Comparison of ENCODE assay signal across 33 cellular contexts in the genomic region with DNA sequence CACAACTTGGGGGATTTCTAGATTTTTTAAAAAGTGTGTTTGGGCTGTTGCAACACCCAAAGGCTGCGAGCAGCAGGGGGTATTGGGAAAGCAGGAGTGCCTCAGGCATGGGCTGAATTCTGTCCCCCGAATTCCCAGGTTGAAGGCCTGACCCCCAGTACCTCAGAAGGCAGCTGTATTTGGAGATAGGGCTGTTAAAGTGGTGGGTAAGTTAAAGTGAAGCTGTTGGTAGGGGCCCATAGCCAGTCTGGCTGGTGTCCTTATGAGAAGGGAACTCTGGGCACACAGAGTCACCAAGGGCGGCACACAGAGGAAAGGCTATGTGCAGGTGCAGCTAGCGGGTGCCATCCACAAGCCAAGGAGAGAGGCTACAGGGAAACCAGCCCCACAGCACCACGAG.
DNase-seq lines count a peak whose midpoint lies in the region; ATAC-seq and TF ChIP-seq lines count a peak whose summit lies in the region.
"Had no signal": no experiment of that assay in that cellular context is flagged by ENCODE, and none has a peak within 500 bp of the region (broad histone marks: within the 10 kb centered on the region; RNA-seq: fewer than 3 reads in every experiment).

No MANE protein-coding gene starts in this region.

- TF ChIP-seq EP300 in esophagus muscularis mucosa (IDR thresholded peaks at IDR 0.05) = no peak

- H3K4me3 ChIP-seq in Karpas-422 (ENCODE audit: low read length) (no peak overlapping the region), esophagus muscularis mucosa (no peak overlapping the region), hepatocyte (no peak overlapping the region)
- H3K4me3 ChIP-seq: A549; BLaER1; BLaER1 treated with 17β-estradiol and CSF1 and Interleukin-3, amounts not matched to agents 10 nM and 100 nM had no signal

- H3K4me2 ChIP-seq in Karpas-422 (ENCODE audit: low read depth, low read length, poor library complexity, severe bottlenecking) (peak overlapping the region; percentile 50), hepatocyte (no peak overlapping the region)
- H3K4me2 ChIP-seq: A549; BLaER1; BLaER1 treated with 17β-estradiol and CSF1 and Interleukin-3, amounts not matched to agents 10 nM and 100 nM had no signal

- H3K9me2 ChIP-seq in Karpas-422 (replicated peaks; ENCODE audit: insufficient read depth, low read length) (no peaks in the 10 kb centered on the region), hepatocyte (replicated peaks; ENCODE audit: insufficient read depth) (no peaks in the 10 kb centered on the region)

- no peaks in the 10 kb centered on the region for H3K9me3 Mint-ChIP-seq in stimulated activated effector memory CD8-positive, alpha-beta T cell treated with anti-CD3 and anti-CD28 coated beads, Interleukin-12 subunit alpha, Interleukin-12 subunit beta, amount 100 ng/mL, for 72 hours
- no peaks in the 10 kb centered on the region for H3K9me3 Mint-ChIP-seq in activated T-helper 1 cell treated with anti-CD3 and anti-CD28 coated beads, Interleukin-12 subunit alpha, Interleukin-12 subunit beta, Interleukin-2, Interleukin-4 antibody, amounts not matched to agents 30 ng/mL and 10 ng/mL and 1 ng/mL, durations not matched to agents 14 hours and 24 hours and 36 hours
- H3K9me3 Mint-ChIP-seq: CD8-positive, alpha-beta memory T cell; CD8-positive, alpha-beta T cell had no signal

- no peaks in the 10 kb centered on the region for H3K36me3 ChIP-seq in Karpas-422 (ENCODE audit: insufficient read depth, low read length)
- H3K36me3 ChIP-seq in esophagus muscularis mucosa = no peaks in the 10 kb centered on the region
- H3K36me3 ChIP-seq in hepatocyte (replicated peaks; ENCODE audit: insufficient read depth, low read depth) = no peaks in the 10 kb centered on the region
- H3K36me3 ChIP-seq: BE2C; BLaER1; BLaER1 treated with 17β-estradiol and CSF1 and Interleukin-3, amounts not matched to agents 10 nM and 100 nM had no signal

- H3K4me1 Mint-ChIP-seq in stimulated activated effector memory CD8-positive, alpha-beta T cell treated with anti-CD3 and anti-CD28 coated beads, Interleukin-12 subunit alpha, Interleukin-12 subunit beta, amount 100 ng/mL, for 72 hours = no peaks in the 10 kb centered on the region
- no peaks in the 10 kb centered on the region for H3K4me1 Mint-ChIP-seq in activated T-helper 1 cell treated with anti-CD3 and anti-CD28 coated beads, Interleukin-12 subunit alpha, Interleukin-12 subunit beta, Interleukin-2, Interleukin-4 antibody, amounts not matched to agents 30 ng/mL and 10 ng/mL and 1 ng/mL, durations not matched to agents 14 hours and 24 hours and 36 hours (ENCODE audit: low read depth)
- H3K4me1 Mint-ChIP-seq: B cell; CD14-positive monocyte; CD4-positive, alpha-beta memory T cell; CD4-positive, CD25-positive, alpha-beta regulatory T cell; CD8-positive, alpha-beta memory T cell had no signal

- H3K9me3 ChIP-seq in Karpas-422 (ENCODE audit: low read length) (no peaks in the 10 kb centered on the region), esophagus muscularis mucosa (peaks cover 0 to 8% (median 0%) of the 10 kb centered on the region in 4 donors), hepatocyte (ENCODE audit: low read depth) (no peaks in the 10 kb centered on the region)
- H3K9me3 ChIP-seq: A549, BE2C, BLaER1, Caco-2 had no signal

- intact Hi-C loops in esophagus muscularis mucosa (cut with DNase I) = no loop called here
- intact Hi-C loops in activated T-helper 1 cell treated with anti-CD3 and anti-CD28 coated beads, Interleukin-12 subunit alpha, Interleukin-12 subunit beta, Interleukin-2, Interleukin-4 antibody, amounts not matched to agents 30 ng/mL and 10 ng/mL and 1 ng/mL, durations not matched to agents 14 hours and 24 hours and 36 hours (cut with micrococcal nuclease) = no loop called here

- no peaks in the 10 kb centered on the region for H3K79me2 ChIP-seq in Karpas-422 (ENCODE audit: low read length)
- no peaks in the 10 kb centered on the region for H3K79me2 ChIP-seq in hepatocyte

- H3K4me3 Mint-ChIP-seq in stimulated activated effector memory CD8-positive, alpha-beta T cell treated with anti-CD3 and anti-CD28 coated beads, Interleukin-12 subunit alpha, Interleukin-12 subunit beta, amount 100 ng/mL, for 72 hours = no peak overlapping the region
- no peak overlapping the region for H3K4me3 Mint-ChIP-seq in activated T-helper 1 cell treated with anti-CD3 and anti-CD28 coated beads, Interleukin-12 subunit alpha, Interleukin-12 subunit beta, Interleukin-2, Interleukin-4 antibody, amounts not matched to agents 30 ng/mL and 10 ng/mL and 1 ng/mL, durations not matched to agents 14 hours and 24 hours and 36 hours
- H3K4me3 Mint-ChIP-seq: B cell; CD14-positive monocyte; CD4-positive, alpha-beta memory T cell; CD4-positive, alpha-beta T cell; CD4-positive, CD25-positive, alpha-beta regulatory T cell; CD8-positive, alpha-beta memory T cell; CD8-positive, alpha-beta T cell had no signal

- no peaks in the 10 kb centered on the region for H4K20me1 ChIP-seq in Karpas-422 (ENCODE audit: insufficient read depth, low read depth, low read length)
- H4K20me1 ChIP-seq in hepatocyte (ENCODE audit: insufficient read depth, poor library complexity, severe bottlenecking) = no peaks in the 10 kb centered on the region
- H4K20me1 ChIP-seq: BLaER1; BLaER1 treated with 17β-estradiol and CSF1 and Interleukin-3, amounts not matched to agents 10 nM and 100 nM had no signal

- H3K27ac ChIP-seq in Karpas-422 (ENCODE audit: low read length) = no peak overlapping the region
- no peak overlapping the region for H3K27ac ChIP-seq in esophagus muscularis mucosa (replicated peaks in 1 of 4)
- no peak overlapping the region for H3K27ac ChIP-seq in hepatocyte
- H3K27ac ChIP-seq: 22Rv1; A549; BLaER1; BLaER1 treated with 17β-estradiol and CSF1 and Interleukin-3, amounts not matched to agents 10 nM and 100 nM; C4-2B had no signal

- H3K36me3 Mint-ChIP-seq in stimulated activated effector memory CD8-positive, alpha-beta T cell treated with anti-CD3 and anti-CD28 coated beads, Interleukin-12 subunit alpha, Interleukin-12 subunit beta, amount 100 ng/mL, for 72 hours = no peaks in the 10 kb centered on the region
- H3K36me3 Mint-ChIP-seq in activated T-helper 1 cell treated with anti-CD3 and anti-CD28 coated beads, Interleukin-12 subunit alpha, Interleukin-12 subunit beta, Interleukin-2, Interleukin-4 antibody, amounts not matched to agents 30 ng/mL and 10 ng/mL and 1 ng/mL, durations not matched to agents 14 hours and 24 hours and 36 hours (ENCODE audit: low read depth) = no peaks in the 10 kb centered on the region
- H3K36me3 Mint-ChIP-seq: CD14-positive monocyte; CD4-positive, alpha-beta memory T cell; CD4-positive, CD25-positive, alpha-beta regulatory T cell; CD8-positive, alpha-beta memory T cell; CD8-positive, alpha-beta T cell had no signal

- no peak for TF ChIP-seq POLR2A in esophagus muscularis mucosa (IDR thresholded peaks at IDR 0.05; ENCODE audit: low read depth)

- no peak overlapping the region for H3K9ac ChIP-seq in Karpas-422 (ENCODE audit: low read length)
- H3K9ac ChIP-seq: BLaER1; BLaER1 treated with 17β-estradiol and CSF1 and Interleukin-3, amounts not matched to agents 10 nM and 100 nM had no signal

- DNase-seq in Karpas-422 (peak; percentile 49), esophagus muscularis mucosa (ENCODE audit: extremely low spot score) (peak; percentile 92), hepatocyte (ENCODE audit: low spot score) (no peak), NCI-H1694 treated with DMSO at 0.1 percent for 48 hours (lab: John Stamatoyannopoulos, UW) (no peak)
- DNase-seq in stimulated activated effector memory CD8-positive, alpha-beta T cell treated with anti-CD3 and anti-CD28 coated beads, Interleukin-12 subunit alpha, Interleukin-12 subunit beta, amount 100 ng/mL, for 72 hours (ENCODE audit: low spot score in 2 of 2) = no peak
- no peak for DNase-seq in activated T-helper 1 cell treated with anti-CD3 and anti-CD28 coated beads, Interleukin-12 subunit alpha, Interleukin-12 subunit beta, Interleukin-2, Interleukin-4 antibody, amounts not matched to agents 30 ng/mL and 10 ng/mL and 1 ng/mL, durations not matched to agents 14 hours and 24 hours and 36 hours (ENCODE audit: low spot score)
- DNase-seq: 8988T; ACHN; AML-193; BE2C; C1 segment of cervical spinal cord; Caco-2; Calu3; CD4-positive, alpha-beta memory T cell; CD4-positive, alpha-beta T cell; CD4-positive, CD25-positive, alpha-beta regulatory T cell; CD8-positive, alpha-beta memory T cell; CD8-positive, alpha-beta T cell; COR-L47; DMS 273 treated with DMSO at 0.1 percent for 48 hours; DMS153; DMS53; DMS79; DMS79 treated with DMSO at 0.1 percent for 48 hours; DND-41; EL had no signal

- WGBS in esophagus muscularis mucosa = 78% methylated on average over 5 of the region's 5 CpGs
- WGBS in hepatocyte (ENCODE audit: low lambda C conversion rate, missing lambda C conversion rate) = 84% methylated on average over 5 of the region's 5 CpGs

- TF ChIP-seq CTCF in esophagus muscularis mucosa (IDR thresholded peaks at IDR 0.05) = no peak
- no peak for TF ChIP-seq CTCF in hepatocyte (IDR thresholded peaks at IDR 0.05; ENCODE audit: poor library complexity)

- H3K27me3 Mint-ChIP-seq in activated T-helper 1 cell treated with anti-CD3 and anti-CD28 coated beads, Interleukin-12 subunit alpha, Interleukin-12 subunit beta, Interleukin-2, Interleukin-4 antibody, amounts not matched to agents 30 ng/mL and 10 ng/mL and 1 ng/mL, durations not matched to agents 14 hours and 24 hours and 36 hours (ENCODE audit: insufficient read depth) = no peaks in the 10 kb centered on the region
- H3K27me3 Mint-ChIP-seq: B cell; CD4-positive, CD25-positive, alpha-beta regulatory T cell; CD8-positive, alpha-beta memory T cell had no signal

- H3K27ac Mint-ChIP-seq in stimulated activated effector memory CD8-positive, alpha-beta T cell treated with anti-CD3 and anti-CD28 coated beads, Interleukin-12 subunit alpha, Interleukin-12 subunit beta, amount 100 ng/mL, for 72 hours = no peak overlapping the region
- no peak overlapping the region for H3K27ac Mint-ChIP-seq in activated T-helper 1 cell treated with anti-CD3 and anti-CD28 coated beads, Interleukin-12 subunit alpha, Interleukin-12 subunit beta, Interleukin-2, Interleukin-4 antibody, amounts not matched to agents 30 ng/mL and 10 ng/mL and 1 ng/mL, durations not matched to agents 14 hours and 24 hours and 36 hours
- H3K27ac Mint-ChIP-seq: B cell; CD14-positive monocyte; CD4-positive, alpha-beta memory T cell; CD4-positive, alpha-beta T cell; CD4-positive, CD25-positive, alpha-beta regulatory T cell; CD8-positive, alpha-beta memory T cell; CD8-positive, alpha-beta T cell had no signal

- 0 out of 2 replicates have a peak, but pooled peaks cover 2% of the 10 kb centered on the region for H3K27me3 ChIP-seq in Karpas-422 (ENCODE audit: low read length)
- H3K27me3 ChIP-seq in esophagus muscularis mucosa = peaks cover 0 to 15% (median 0%) of the 10 kb centered on the region in 4 donors
- no peaks in the 10 kb centered on the region for H3K27me3 ChIP-seq in hepatocyte
- H3K27me3 ChIP-seq: BE2C; BLaER1; BLaER1 treated with 17β-estradiol and CSF1 and Interleukin-3, amounts not matched to agents 10 nM and 100 nM had no signal

- peaks cover 31% of the 10 kb centered on the region for H3K4me1 ChIP-seq in Karpas-422 (ENCODE audit: low read length)
- no peaks in the 10 kb centered on the region for H3K4me1 ChIP-seq in esophagus muscularis mucosa
- no peaks in the 10 kb centered on the region for H3K4me1 ChIP-seq in hepatocyte (ENCODE audit: insufficient read depth)
- H3K4me1 ChIP-seq: A549; BE2C; BLaER1; BLaER1 treated with 17β-estradiol and CSF1 and Interleukin-3, amounts not matched to agents 10 nM and 100 nM; Caco-2 had no signal

- H2AFZ ChIP-seq in Karpas-422 (ENCODE audit: low read length) = no peak overlapping the region
- H2AFZ ChIP-seq in hepatocyte = no peak overlapping the region

- ATAC-seq in stimulated activated effector memory CD8-positive, alpha-beta T cell treated with anti-CD3 and anti-CD28 coated beads, Interleukin-12 subunit alpha, Interleukin-12 subunit beta, amount 100 ng/mL, for 72 hours = peak; percentile 9
- ATAC-seq: A549; CD8-positive, alpha-beta T cell had no signal

Comparison
In these comparisons a context has a peak if more than half of its experiments do, and no peak if none do; other contexts are left out.
1. DNase-seq: peak in Karpas-422 (single experiment) and esophagus muscularis mucosa (single experiment); none in stimulated activated effector memory CD8-positive, alpha-beta T cell treated with anti-CD3 and anti-CD28 coated beads, Interleukin-12 subunit alpha, Interleukin-12 subunit beta, amount 100 ng/mL, for 72 hours (0 of 2), activated T-helper 1 cell treated with anti-CD3 and anti-CD28 coated beads, Interleukin-12 subunit alpha, Interleukin-12 subunit beta, Interleukin-2, Interleukin-4 antibody, amounts not matched to agents 30 ng/mL and 10 ng/mL and 1 ng/mL, durations not matched to agents 14 hours and 24 hours and 36 hours (single experiment), hepatocyte (single experiment) and NCI-H1694 treated with DMSO at 0.1 percent for 48 hours (single experiment).